In genomic region chr4:33150139-33150538, GRCh38 we compare ENCODE assay signal across 22 cellular contexts.
"Had no signal": no experiment of that assay in that cellular context is flagged by ENCODE, and none has a peak within 500 bp of the region (broad histone marks: within the 10 kb centered on the region; RNA-seq: fewer than 3 reads in every experiment).

No MANE protein-coding gene starts in this region.

- DNase-seq: colonic mucosa; cortex of kidney; effector CD8-positive, alpha-beta T cell; effector memory CD8-positive, alpha-beta T cell; endodermal cell; glutamatergic neuron; head of caudate nucleus; heart right ventricle; hippocampal formation; left cardiac atrium; left lung; left ventricle myocardium superior; lower lobe of right lung; mesendoderm; mucosa of descending colon; naive B cell; naive thymus-derived CD8-positive, alpha-beta T cell had no signal

- H3K4me1 ChIP-seq: colonic mucosa, esophagus muscularis mucosa, gastroesophageal sphincter, heart right ventricle, left lung, lower lobe of right lung had no signal

- H3K36me3 Mint-ChIP-seq: memory B cell; naive B cell; naive thymus-derived CD8-positive, alpha-beta T cell had no signal

- H3K4me3 Mint-ChIP-seq: dendritic cell treated with granulocyte-macrophage colony-stimulating factor and Interleukin-4, amounts not matched to agents 40 ng/mL and 50 ng/mL, for 4 days; effector memory CD8-positive, alpha-beta T cell; endodermal cell; memory B cell; naive B cell; naive thymus-derived CD8-positive, alpha-beta T cell had no signal

- H3K9me3 ChIP-seq: colonic mucosa, esophagus muscularis mucosa, gastroesophageal sphincter, lower lobe of right lung had no signal

- H3K36me3 ChIP-seq: colonic mucosa, esophagus muscularis mucosa, gastroesophageal sphincter, heart right ventricle, left lung, lower lobe of right lung had no signal

- H3K9me3 Mint-ChIP-seq: dendritic cell treated with granulocyte-macrophage colony-stimulating factor and Interleukin-4, amounts not matched to agents 40 ng/mL and 50 ng/mL, for 4 days; endodermal cell had no signal

- H3K4me3 ChIP-seq: colonic mucosa, esophagus muscularis mucosa, gastroesophageal sphincter, heart right ventricle, left lung, lower lobe of right lung, mucosa of descending colon had no signal

- H3K27me3 ChIP-seq: colonic mucosa, esophagus muscularis mucosa, foreskin keratinocyte, gastroesophageal sphincter, heart right ventricle, left lung had no signal

- H3K27ac Mint-ChIP-seq: dendritic cell treated with granulocyte-macrophage colony-stimulating factor and Interleukin-4, amounts not matched to agents 40 ng/mL and 50 ng/mL, for 4 days; effector memory CD8-positive, alpha-beta T cell; endodermal cell; memory B cell; naive B cell; naive thymus-derived CD8-positive, alpha-beta T cell had no signal

- H3K27ac ChIP-seq: colonic mucosa, esophagus muscularis mucosa, foreskin keratinocyte, gastroesophageal sphincter, heart right ventricle, left lung, lower lobe of right lung had no signal

- H3K4me1 Mint-ChIP-seq: endodermal cell; memory B cell; naive B cell; naive thymus-derived CD8-positive, alpha-beta T cell had no signal

- H3K27me3 Mint-ChIP-seq: effector memory CD8-positive, alpha-beta T cell; memory B cell; naive B cell; naive thymus-derived CD8-positive, alpha-beta T cell had no signal
